30 cellular contexts compared by ENCODE assay signal in genomic region chr14:56633544-56633943, GRCh38.
"Had no signal": no experiment of that assay in that cellular context is flagged by ENCODE, and none has a peak within 500 bp of the region (broad histone marks: within the 10 kb centered on the region; RNA-seq: fewer than 3 reads in every experiment).

No MANE protein-coding gene starts in this region.

- H3K27ac ChIP-seq: brain microvascular endothelial cell, coronary artery, dorsolateral prefrontal cortex, foreskin keratinocyte, gastroesophageal sphincter, heart right ventricle had no signal

- ATAC-seq: activated CD4-positive, alpha-beta T cell treated with anti-CD3 and anti-CD28 coated beads for 36 hours; activated naive CD4-positive, alpha-beta T cell treated with anti-CD3 and anti-CD28 coated beads, Interleukin-2, amount 50 U/mL, for 72 hours; activated T-cell treated with anti-CD3 and anti-CD28 coated beads, Interleukin-2, amount 50 U/mL, for 72 hours; esophagus mucosa; foreskin keratinocyte; gastroesophageal sphincter; heart right ventricle; T-helper 17 cell had no signal

- H3K27me3 ChIP-seq: brain microvascular endothelial cell, dorsolateral prefrontal cortex, foreskin keratinocyte, gastroesophageal sphincter, heart right ventricle had no signal

- H3K4me3 ChIP-seq: coronary artery, dorsolateral prefrontal cortex, gastroesophageal sphincter, heart right ventricle had no signal

- H3K4me1 ChIP-seq: foreskin keratinocyte, gastroesophageal sphincter, heart right ventricle had no signal

- DNase-seq: activated CD4-positive, alpha-beta memory T cell treated with anti-CD3 and anti-CD28 coated beads for 36 hours; activated CD4-positive, alpha-beta T cell treated with anti-CD3 and anti-CD28 coated beads for 36 hours; activated CD4-positive, alpha-beta T cell treated with anti-CD3 and anti-CD28 coated beads, Interleukin-2, amount 10 ng/mL, durations not matched to agents 24 days and 14 days; activated CD4-positive, CD25-positive, alpha-beta regulatory T cell; activated CD4-positive, CD25-positive, alpha-beta regulatory T cell treated with anti-CD3 and anti-CD28 coated beads, Interleukin-2, amount 50 U/mL, for 72 hours; activated CD8-positive, alpha-beta memory T cell treated with anti-CD3 and anti-CD28 coated beads, Interleukin-2, amount 50 U/mL, for 48 hours; activated gamma-delta T cell; activated naive CD4-positive, alpha-beta T cell; activated naive CD4-positive, alpha-beta T cell treated with anti-CD3 and anti-CD28 coated beads, Interleukin-2, amount 10 ng/mL, durations not matched to agents 7 days and 5 days; activated naive CD8-positive, alpha-beta T cell treated with anti-CD3 and anti-CD28 coated beads, Interleukin-2, amount 10 ng/mL, durations not matched to agents 7 days and 5 days; activated T-cell treated with anti-CD3 and anti-CD28 coated beads for 4 hours; activated T-cell treated with anti-CD3 and anti-CD28 coated beads, Interleukin-2, amount 50 U/mL, for 24 hours; activated T-cell treated with anti-CD3 and anti-CD28 coated beads, Interleukin-2, amount 50 U/mL, for 72 hours; amniotic stem cell; anterior cingulate cortex; brain microvascular endothelial cell; dorsolateral prefrontal cortex; effector memory CD4-positive, alpha-beta T cell; endodermal cell; foreskin keratinocyte; heart right ventricle; T-helper 1 cell; T-helper 17 cell; T1000 had no signal

- FAIRE-seq: astrocyte, bronchial epithelial cell had no signal
